Comparison of ENCODE assay signal across 11 cellular contexts in the genomic region with DNA sequence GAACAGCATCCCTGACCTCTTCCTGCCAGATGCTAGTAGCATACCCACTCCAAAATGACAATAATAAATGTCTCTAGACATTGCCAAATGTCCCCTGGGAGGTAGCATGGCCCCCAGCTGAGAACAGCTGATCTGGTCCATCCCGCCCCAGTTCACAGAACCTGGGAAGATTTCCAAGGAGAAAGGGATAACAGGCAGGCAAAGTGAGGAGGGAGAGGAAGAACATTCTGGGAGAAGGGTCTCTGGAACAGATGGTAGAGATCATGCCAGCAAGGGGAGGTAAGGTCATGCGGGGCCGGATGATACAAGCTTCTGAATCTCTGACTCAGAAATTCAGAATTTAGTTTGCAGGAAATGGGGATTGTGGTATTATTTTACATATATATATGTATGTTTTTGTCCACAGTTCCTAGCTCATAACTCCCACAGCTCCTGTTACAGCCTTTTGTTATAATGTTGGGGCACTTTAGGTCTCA.
DNase-seq lines count a peak whose midpoint lies in the region; TF ChIP-seq lines count a peak whose summit lies in the region.
"Had no signal": no experiment of that assay in that cellular context is flagged by ENCODE, and none has a peak within 500 bp of the region (broad histone marks: within the 10 kb centered on the region; RNA-seq: fewer than 3 reads in every experiment).

No MANE protein-coding gene starts in this region.

- H3K27me3 ChIP-seq in AG04450 (ENCODE audit: control insufficient read depth, insufficient read depth, low read length) (no peaks in the 10 kb centered on the region), SJCRH30 (no peaks in the 10 kb centered on the region)
- H3K27me3 ChIP-seq: vagina had no signal

- no peak for TF ChIP-seq CTCF in AG04450 (IDR thresholded peaks at IDR 0.05; ENCODE audit: low read depth, low read length)

- peaks cover 36% of the 10 kb centered on the region for H3K4me1 ChIP-seq in SJCRH30
- H3K4me1 ChIP-seq: vagina had no signal

- no peak overlapping the region for H3K27ac ChIP-seq in AG04450 (ENCODE audit: low read depth, low read length)
- peak overlapping the region; percentile 84 for H3K27ac ChIP-seq in SJCRH30
- H3K27ac ChIP-seq: vagina had no signal

- no peaks in the 10 kb centered on the region for H3K36me3 ChIP-seq in SJCRH30
- H3K36me3 ChIP-seq: vagina had no signal

- CTCF ChIA-PET in AG04450 (lab: Charles Lee), result no interaction called here

- no peaks in the 10 kb centered on the region; the same call in 1 of the 2 replicates for H3K9me3 ChIP-seq in AG04450 (ENCODE audit: control insufficient read depth, insufficient read depth, low read length)
- H3K9me3 ChIP-seq in SJCRH30 (replicated peaks), result no peaks in the 10 kb centered on the region
- H3K9me3 ChIP-seq: vagina had no signal

- DNase-seq in AG04450 (ENCODE audit: low read depth, low spot score) (peak; percentile 29), GM04504 (ENCODE audit: low read depth) (peak; percentile 47), SJCRH30 (peak; percentile 76 to 79), fibroblast of peridontal ligament (ENCODE audit: extremely low read depth) (peak; percentile 43), MV-4-11 (lab: John Stamatoyannopoulos, UW) (no peak), COLO829 (ENCODE audit: low spot score) (no peak), NCI-H1048 (lab: John Stamatoyannopoulos, UW) (no peak), NCI-H1417 treated with DMSO at 0.1 percent for 48 hours (lab: John Stamatoyannopoulos, UW) (no peak)
- DNase-seq: NCI-H526 treated with DMSO at 0.1 percent for 48 hours, SW 1271 had no signal

- H3K4me3 ChIP-seq in AG04450 (ENCODE audit: low read depth, low read length) (no peak overlapping the region), SJCRH30 (no peak overlapping the region)
- H3K4me3 ChIP-seq: vagina had no signal

- POLR2A ChIA-PET in AG04450 (lab: Yijun Ruan, JAX), result interaction anchor here (0.6 kb wide), 1 partner anchor 1630 kb away, joined by 6 read pairs; no protein-coding TSS in a partner anchor

Comparison
In these comparisons a context has a peak if more than half of its experiments do, and no peak if none do; other contexts are left out.
1. DNase-seq: peak in AG04450 (single experiment), GM04504 (single experiment), SJCRH30 (2 of 2) and fibroblast of peridontal ligament (single experiment); none in MV-4-11 (single experiment), COLO829 (single experiment), NCI-H1048 (single experiment) and NCI-H1417 treated with DMSO at 0.1 percent for 48 hours (single experiment).